ENCODE assay signal across 1 cellular context in the genomic region with DNA sequence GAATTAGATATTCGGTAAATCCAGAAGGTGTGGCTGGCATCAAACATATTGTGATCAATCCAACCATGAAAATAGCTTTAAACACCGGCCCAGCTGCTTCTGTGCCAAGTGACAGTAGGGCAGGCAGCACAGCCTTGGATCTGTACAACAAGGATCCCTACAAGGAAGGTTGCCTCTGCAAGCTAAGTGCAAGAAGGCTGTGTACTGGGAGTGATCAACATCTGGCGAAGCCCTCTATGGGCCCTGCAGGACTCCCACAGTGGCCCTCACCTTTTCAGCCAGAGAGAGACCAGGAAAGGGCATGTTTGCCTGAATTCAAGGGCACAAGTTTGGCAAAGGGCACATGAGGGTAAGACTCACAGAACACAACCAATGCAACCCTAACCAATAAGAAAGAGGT.
TF ChIP-seq lines count a peak whose summit lies in the region.

No MANE protein-coding gene starts in this region.

TF ChIP-seq in H1, 55 proteins besides CTCF, POLR2A, EP300 and RAD21:
- TF ChIP-seq EZH2 (IDR thresholded peaks at IDR 0.05; ENCODE audit: low read depth, low read length, severe bottlenecking) (no peak), PHF8 (conservative IDR thresholded peaks at IDR 0.05; ENCODE audit: low read depth, low read length) (no peak), SP2 (IDR thresholded peaks at IDR 0.05; ENCODE audit: low read length) (no peak), RXRA (IDR thresholded peaks at IDR 0.05; ENCODE audit: insufficient read depth, low read depth, low read length) (no peak), HDAC2 (IDR thresholded peaks at IDR 0.05; ENCODE audit: borderline replicate concordance in 1 of 2, low read depth in 2 of 2, low read length in 2 of 2) (no peak), CBX8 (IDR thresholded peaks at IDR 0.05; ENCODE audit: borderline replicate concordance, low read depth, low read length) (no peak), MAFK (IDR thresholded peaks at IDR 0.05; ENCODE audit: low read depth, low read length) (no peak), CREB1 (IDR thresholded peaks at IDR 0.05) (no peak), CTBP2 (IDR thresholded peaks at IDR 0.05; ENCODE audit: borderline replicate concordance, insufficient read depth, insufficient read length, low read length) (no peak), CHD2 (IDR thresholded peaks at IDR 0.05; ENCODE audit: low read length) (no peak), KDM4A (IDR thresholded peaks at IDR 0.05; ENCODE audit: low read depth, low read length, severe bottlenecking) (no peak), RFX5 (IDR thresholded peaks at IDR 0.05; ENCODE audit: borderline replicate concordance, low read depth, low read length) (no peak), SIN3A (conservative IDR thresholded peaks at IDR 0.05 in 1 of 2, IDR thresholded peaks at IDR 0.05 in 1 of 2; ENCODE audit: low read depth in 1 of 2, low read length in 2 of 2) (no peak), BACH1 (IDR thresholded peaks at IDR 0.05; ENCODE audit: low read length) (no peak), RBBP5 (IDR thresholded peaks at IDR 0.05; ENCODE audit: borderline replicate concordance, low read depth, low read length) (no peak), POU5F1 (IDR thresholded peaks at IDR 0.05; ENCODE audit: low read depth, low read length) (no peak), HDAC6 (IDR thresholded peaks at IDR 0.05; ENCODE audit: low read depth, low read length) (no peak), BRCA1 (IDR thresholded peaks at IDR 0.05; ENCODE audit: low read depth, low read length) (no peak), YY1 (IDR thresholded peaks at IDR 0.05; ENCODE audit: low read depth, low read length) (no peak)
- TF ChIP-seq, protein P1, sequence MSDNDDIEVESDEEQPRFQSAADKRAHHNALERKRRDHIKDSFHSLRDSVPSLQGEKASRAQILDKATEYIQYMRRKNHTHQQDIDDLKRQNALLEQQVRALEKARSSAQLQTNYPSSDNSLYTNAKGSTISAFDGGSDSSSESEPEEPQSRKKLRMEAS (IDR thresholded peaks at IDR 0.05): no peak
